In the genomic region with DNA sequence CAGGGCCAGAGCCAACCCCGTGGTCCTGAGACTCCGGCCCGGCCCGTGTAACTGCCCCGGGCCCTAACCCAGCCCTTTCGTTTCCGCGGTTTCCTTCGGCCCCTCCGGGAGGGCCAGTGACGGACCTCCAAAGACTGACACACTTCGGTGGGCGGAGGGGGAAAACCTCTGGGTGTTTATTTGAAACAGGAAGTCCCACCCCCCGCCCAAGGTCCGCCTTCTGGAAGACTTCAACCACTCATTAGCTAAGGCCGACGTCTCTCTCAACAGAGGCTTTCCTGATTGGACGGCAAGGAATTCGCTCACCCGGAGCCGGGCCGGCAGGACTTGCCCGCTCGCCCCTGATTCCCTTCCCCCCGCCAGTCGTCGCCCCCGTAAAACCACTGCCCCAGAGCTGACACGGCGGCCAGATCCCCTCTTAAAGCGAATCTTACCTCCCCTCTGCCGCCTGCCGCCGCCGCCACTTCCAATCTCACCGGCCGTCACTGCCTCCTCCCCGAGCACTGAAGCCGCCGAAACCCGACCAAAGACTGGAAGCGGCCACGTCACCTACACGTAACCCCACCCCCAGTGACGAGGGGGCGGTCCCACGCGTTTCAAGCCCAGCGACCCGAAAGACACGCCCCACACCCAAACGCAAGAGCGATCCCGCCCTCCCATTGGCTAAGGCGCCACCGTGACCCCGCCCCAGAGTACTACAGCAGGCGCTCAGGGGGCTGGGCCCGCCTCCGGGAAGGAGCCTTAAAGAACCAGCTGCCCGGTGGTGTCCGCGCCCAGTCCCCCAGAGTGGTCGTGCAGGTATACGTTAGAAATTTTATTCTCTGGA, we compare ENCODE assay signal across 8 cellular contexts. TPM values are rescaled to one million over a fixed set of nuclear protein-coding genes. Genes with fewer than 3 reads are reported as not detected.
DNase-seq lines count a peak whose midpoint lies in the region; ATAC-seq and TF ChIP-seq lines count a peak whose summit lies in the region.

A gene with protein sequence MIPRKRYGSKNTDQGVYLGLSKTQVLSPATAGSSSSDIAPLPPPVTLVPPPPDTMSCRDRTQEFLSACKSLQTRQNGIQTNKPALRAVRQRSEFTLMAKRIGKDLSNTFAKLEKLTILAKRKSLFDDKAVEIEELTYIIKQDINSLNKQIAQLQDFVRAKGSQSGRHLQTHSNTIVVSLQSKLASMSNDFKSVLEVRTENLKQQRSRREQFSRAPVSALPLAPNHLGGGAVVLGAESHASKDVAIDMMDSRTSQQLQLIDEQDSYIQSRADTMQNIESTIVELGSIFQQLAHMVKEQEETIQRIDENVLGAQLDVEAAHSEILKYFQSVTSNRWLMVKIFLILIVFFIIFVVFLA (minus strand): TSS at position 532 of the 826 bp plus-strand sequence. CDS start 808 bp downstream, outside the sequence.

- TSS peak; percentile 82 for BruUV-seq in PC-3 (replicated peaks; lab: Mats Ljungman, UMichigan)

- peak within 1 kb of the TSS; percentile 75 for H3K27ac ChIP-seq in PC-3 (ENCODE audit: low read length)

- no peak for TF ChIP-seq RAD21 in Ishikawa (IDR thresholded peaks at IDR 0.05; ENCODE audit: low read depth)

- 0 out of 2 replicates have a peak, but pooled peaks cover 16% of the 10 kb centered on the region for H4K20me1 ChIP-seq in PC-3 (ENCODE audit: low read length)

- intact Hi-C loops in PC-3 (cut with micrococcal nuclease): loop anchor here (1.0 to 2.0 kb wide), 3 partner anchors 10 to 49 kb away; a partner anchor contains a TSS
- intact Hi-C loops in mucosa of descending colon (cut with DNase I, micrococcal nuclease): no loop called here

- ATAC-seq in GM21576 (IDR thresholded peaks at IDR 0.05; ENCODE audit: unreplicated experiment) (peak; percentile 79), PC-3 (peak; percentile 89), mucosa of descending colon (peak; percentile 98)

- POLR2A ChIA-PET in PC-3 (lab: Charles Lee; ENCODE audit: unreplicated experiment): interaction anchor here (0.5 to 1.5 kb wide), 4 partner anchors 9 to 78 kb away, joined by 3 to 18 read pairs (median 7); a partner anchor contains a TSS

- DNase-seq in DMS114 treated with DMSO at 0.1 percent for 48 hours (lab: John Stamatoyannopoulos, UW; ENCODE audit: unreplicated experiment) (peak; percentile 95), PC-3 (peak; percentile 99), activated T-cell treated with anti-CD3 and anti-CD28 coated beads for 48 hours (ENCODE audit: low read depth) (peak; percentile 99), epithelial cell of esophagus (ENCODE audit: low read depth) (peak; percentile 99), mucosa of descending colon (peak; percentile 99 to 100 (median 100))
- DNase-seq in stimulated activated CD8-positive, alpha-beta memory T cell treated with anti-CD3 and anti-CD28 coated beads, Interleukin-4, amount 100 ng/mL, for 24 hours (ENCODE audit: low read depth): peak; percentile 99

- H3K9ac ChIP-seq in PC-3 (ENCODE audit: low read length): peak within 1 kb of the TSS; percentile 85

- H3K9me3 ChIP-seq in PC-3 (ENCODE audit: low read length): no peaks in the 10 kb centered on the region
- no peaks in the 10 kb centered on the region for H3K9me3 ChIP-seq in mucosa of descending colon

- no peaks in the 10 kb centered on the region for H3K9me2 ChIP-seq in PC-3 (replicated peaks; ENCODE audit: low read length)

- H3K4me1 ChIP-seq in PC-3 (ENCODE audit: insufficient read depth, low read length) (peaks cover 22% of the 10 kb centered on the region), mucosa of descending colon (ENCODE audit: low read depth) (peaks cover 27% of the 10 kb centered on the region)

- H3K4me2 ChIP-seq in PC-3 (ENCODE audit: low read length): peak within 1 kb of the TSS; percentile 99

- H3K4me3 ChIP-seq in PC-3 (ENCODE audit: low read length): peak within 1 kb of the TSS; percentile 91
- peak within 1 kb of the TSS; percentile 86 for H3K4me3 ChIP-seq in epithelial cell of esophagus (ENCODE audit: low read length)
- peak within 1 kb of the TSS; percentile 71 for H3K4me3 ChIP-seq in mucosa of descending colon

- H3K27me3 ChIP-seq in PC-3 (ENCODE audit: low read length): no peaks in the 10 kb centered on the region

- H2AFZ ChIP-seq in PC-3 (ENCODE audit: low read length): peak within 1 kb of the TSS; percentile 72

- 0 out of 2 replicates have a peak, but pooled peaks have one; percentile 22 for TF ChIP-seq EP300 in Ishikawa (IDR thresholded peaks at IDR 0.05; ENCODE audit: borderline replicate concordance)

- peaks cover 44% of the 10 kb centered on the region for H3K36me3 ChIP-seq in PC-3 (ENCODE audit: low read depth, low read length)
- H3K36me3 ChIP-seq in mucosa of descending colon (ENCODE audit: low read depth): no peaks in the 10 kb centered on the region

- H3F3A ChIP-seq in PC-3 (ENCODE audit: low read length, unreplicated experiment): no peaks in the 10 kb centered on the region

- CTCF ChIA-PET in PC-3 (lab: Charles Lee): interaction anchor here (0.6 to 0.8 kb wide), 2 partner anchors 45 to 50 kb away, joined by 3 read pairs; no protein-coding TSS in a partner anchor

- peaks cover 55% of the 10 kb centered on the region for H3K79me2 ChIP-seq in PC-3 (ENCODE audit: low read length)

- no peak for TF ChIP-seq CTCF in PC-3 (conservative IDR thresholded peaks at IDR 0.05; ENCODE audit: low read depth, low read length)
- no peak for TF ChIP-seq CTCF in epithelial cell of esophagus (IDR thresholded peaks at IDR 0.05; ENCODE audit: insufficient read depth, low read depth, low read length, missing control alignments)
- no peak for TF ChIP-seq CTCF in mucosa of descending colon (IDR thresholded peaks at IDR 0.05)

TF ChIP-seq in Ishikawa, 13 proteins besides CTCF, POLR2A, EP300 and RAD21:
- TF ChIP-seq EGR1 (IDR thresholded peaks at IDR 0.05) (peak; percentile 5; the same call in 1 of the 2 replicates), TAF1 (IDR thresholded peaks at IDR 0.05; ENCODE audit: low read depth) (peak; percentile 71), ZBTB7A (IDR thresholded peaks at IDR 0.05; ENCODE audit: low read depth) (0 out of 2 replicates have a peak, but pooled peaks have one; percentile 9), CEBPB (IDR thresholded peaks at IDR 0.05) (no peak), TCF12 (IDR thresholded peaks at IDR 0.05; ENCODE audit: low read depth) (no peak), NFIC (IDR thresholded peaks at IDR 0.05) (no peak), TEAD4 (IDR thresholded peaks at IDR 0.05) (no peak), CREB1 (IDR thresholded peaks at IDR 0.05; ENCODE audit: low read depth) (peak; percentile 91), FOXM1 (IDR thresholded peaks at IDR 0.05; ENCODE audit: borderline replicate concordance, low read depth) (0 out of 2 replicates have a peak, but pooled peaks have one; percentile 13), YY1 (IDR thresholded peaks at IDR 0.05; ENCODE audit: low read depth) (no peak)
- TF ChIP-seq, protein P1, sequence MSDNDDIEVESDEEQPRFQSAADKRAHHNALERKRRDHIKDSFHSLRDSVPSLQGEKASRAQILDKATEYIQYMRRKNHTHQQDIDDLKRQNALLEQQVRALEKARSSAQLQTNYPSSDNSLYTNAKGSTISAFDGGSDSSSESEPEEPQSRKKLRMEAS (IDR thresholded peaks at IDR 0.05): peak; percentile 22; the same call in 1 of the 2 replicates
- TF ChIP-seq, protein P2, sequence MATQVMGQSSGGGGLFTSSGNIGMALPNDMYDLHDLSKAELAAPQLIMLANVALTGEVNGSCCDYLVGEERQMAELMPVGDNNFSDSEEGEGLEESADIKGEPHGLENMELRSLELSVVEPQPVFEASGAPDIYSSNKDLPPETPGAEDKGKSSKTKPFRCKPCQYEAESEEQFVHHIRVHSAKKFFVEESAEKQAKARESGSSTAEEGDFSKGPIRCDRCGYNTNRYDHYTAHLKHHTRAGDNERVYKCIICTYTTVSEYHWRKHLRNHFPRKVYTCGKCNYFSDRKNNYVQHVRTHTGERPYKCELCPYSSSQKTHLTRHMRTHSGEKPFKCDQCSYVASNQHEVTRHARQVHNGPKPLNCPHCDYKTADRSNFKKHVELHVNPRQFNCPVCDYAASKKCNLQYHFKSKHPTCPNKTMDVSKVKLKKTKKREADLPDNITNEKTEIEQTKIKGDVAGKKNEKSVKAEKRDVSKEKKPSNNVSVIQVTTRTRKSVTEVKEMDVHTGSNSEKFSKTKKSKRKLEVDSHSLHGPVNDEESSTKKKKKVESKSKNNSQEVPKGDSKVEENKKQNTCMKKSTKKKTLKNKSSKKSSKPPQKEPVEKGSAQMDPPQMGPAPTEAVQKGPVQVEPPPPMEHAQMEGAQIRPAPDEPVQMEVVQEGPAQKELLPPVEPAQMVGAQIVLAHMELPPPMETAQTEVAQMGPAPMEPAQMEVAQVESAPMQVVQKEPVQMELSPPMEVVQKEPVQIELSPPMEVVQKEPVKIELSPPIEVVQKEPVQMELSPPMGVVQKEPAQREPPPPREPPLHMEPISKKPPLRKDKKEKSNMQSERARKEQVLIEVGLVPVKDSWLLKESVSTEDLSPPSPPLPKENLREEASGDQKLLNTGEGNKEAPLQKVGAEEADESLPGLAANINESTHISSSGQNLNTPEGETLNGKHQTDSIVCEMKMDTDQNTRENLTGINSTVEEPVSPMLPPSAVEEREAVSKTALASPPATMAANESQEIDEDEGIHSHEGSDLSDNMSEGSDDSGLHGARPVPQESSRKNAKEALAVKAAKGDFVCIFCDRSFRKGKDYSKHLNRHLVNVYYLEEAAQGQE (IDR thresholded peaks at IDR 0.05; ENCODE audit: low read depth): no peak
- TF ChIP-seq, protein P3, sequence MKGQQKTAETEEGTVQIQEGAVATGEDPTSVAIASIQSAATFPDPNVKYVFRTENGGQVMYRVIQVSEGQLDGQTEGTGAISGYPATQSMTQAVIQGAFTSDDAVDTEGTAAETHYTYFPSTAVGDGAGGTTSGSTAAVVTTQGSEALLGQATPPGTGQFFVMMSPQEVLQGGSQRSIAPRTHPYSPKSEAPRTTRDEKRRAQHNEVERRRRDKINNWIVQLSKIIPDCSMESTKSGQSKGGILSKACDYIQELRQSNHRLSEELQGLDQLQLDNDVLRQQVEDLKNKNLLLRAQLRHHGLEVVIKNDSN (IDR thresholded peaks at IDR 0.05): peak; percentile 49; the same call in 1 of the 2 replicates

RNA-seq across cellular contexts. Expression of the gene that starts here (rescaled TPM):
- 41.4 and 48.2 TPM in 2 replicates for total RNA-seq in PC-3 (2014; rRNA removed)
- total RNA-seq in mucosa of descending colon: 10 to 100 TPM; 38.7 to 44.3 (median 41.7) TPM

Comparison
In these comparisons a context has a peak if more than half of its experiments do, and no peak if none do; other contexts are left out.
1. Peak in every context shown above with its lines: DNase-seq, ATAC-seq, H3K4me3 ChIP-seq and H3K27ac ChIP-seq.